ENCODE assay signal across 8 cellular contexts in the genomic region with DNA sequence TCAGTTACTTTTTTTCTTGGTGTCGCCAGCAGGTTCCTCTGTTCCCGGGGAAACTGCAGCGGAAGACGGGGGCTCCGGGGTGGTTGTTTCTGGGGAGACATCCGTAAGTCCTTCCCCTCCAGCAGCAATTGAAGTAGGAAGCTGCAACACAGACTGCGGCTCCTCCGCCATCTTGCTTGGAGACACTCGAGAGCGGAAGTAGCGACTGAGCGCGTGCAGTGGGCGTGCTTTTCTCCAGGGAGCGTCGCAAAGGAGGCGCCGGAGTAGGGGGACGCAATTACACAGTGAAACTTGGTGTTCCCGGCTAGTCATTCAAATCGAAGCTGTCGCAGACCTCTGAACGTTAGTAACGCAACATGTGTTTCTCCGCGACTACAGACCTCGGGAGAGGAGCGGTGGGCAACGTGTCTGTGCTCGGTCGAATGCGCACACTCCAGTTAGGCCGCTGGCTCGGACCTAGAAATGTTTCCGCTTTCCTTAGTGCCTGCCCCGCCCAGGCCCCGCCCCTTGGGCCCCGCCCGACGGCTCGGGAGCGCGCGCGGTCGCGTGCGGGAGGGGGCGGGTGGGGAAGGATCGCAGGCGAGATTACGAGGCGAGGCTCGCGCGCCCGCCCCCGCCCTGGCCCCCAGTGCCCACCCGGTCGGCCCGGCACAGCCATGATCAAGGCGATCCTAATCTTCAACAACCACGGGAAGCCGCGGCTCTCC. TPM values are rescaled to one million over a fixed set of nuclear protein-coding genes. Genes with fewer than 3 reads are reported as not detected.
DNase-seq lines count a peak whose midpoint lies in the region; ATAC-seq and TF ChIP-seq lines count a peak whose summit lies in the region.

AP3S1 (plus strand) TSS at position 554 of the 707 bp plus-strand sequence; CDS start at position 657, 103 bp downstream.
ATG12 (minus strand) TSS at position 184 of the 707 bp plus-strand sequence; CDS start at position 171, 13 bp downstream.

- H3K4me3 ChIP-seq in HAP-1 (peak within 1 kb of the TSS; percentile 68), MG63 (peak within 1 kb of the TSS; percentile 88), fibroblast of pulmonary artery (replicated peaks; ENCODE audit: low read depth, low read length) (peak within 1 kb of the TSS; percentile 86)

- ATAC-seq in natural killer cell treated with Interleukin-12 subunit alpha and Interleukin-12 subunit beta and Interleukin-15 and Interleukin-18, amount 100 ng/mL, for 72 hours = peak; percentile 93

- H3K27ac Mint-ChIP-seq in natural killer cell treated with Interleukin-12 subunit alpha and Interleukin-12 subunit beta and Interleukin-15 and Interleukin-18, amount 100 ng/mL, for 72 hours = peak within 1 kb of the TSS; percentile 90 to 99

- H3K9me3 ChIP-seq in HAP-1 (no peaks in the 10 kb centered on the region), MG63 (no peaks in the 10 kb centered on the region)

- DNase-seq in G401 (ENCODE audit: low spot score) = peak; percentile 92
- peak; percentile 87 to 93 for DNase-seq in HAP-1 (ENCODE audit: low spot score in 2 of 2)
- DNase-seq in MG63 = peak; percentile 95
- DNase-seq in SHP77 (lab: John Stamatoyannopoulos, UW) = peak; percentile 86 to 93
- DNase-seq in activated effector memory CD4-positive, alpha-beta T cell treated with Interleukin-2 at 50 U/mL for 16 hours = peak; percentile 89
- DNase-seq in fibroblast of pulmonary artery (ENCODE audit: low read depth) = peak; percentile 93
- peak; percentile 92 for DNase-seq in natural killer cell treated with Interleukin-12 subunit alpha and Interleukin-12 subunit beta and Interleukin-15 and Interleukin-18, amount 100 ng/mL, for 72 hours (ENCODE audit: low spot score)
- peak; percentile 90 for DNase-seq in stimulated activated naive CD4-positive, alpha-beta T cell treated with Interleukin-2 at 50 U/mL for 16 hours (lab: John Stamatoyannopoulos, UW)

- in situ Hi-C loops in G401 (cut with HindIII; ENCODE audit: low sequenced_read_pairs) = no loop called here
- in situ Hi-C loops in HAP-1 (cut with MboI; ENCODE audit: low sequenced_read_pairs) = loop anchor here (25.0 kb wide), 1 partner anchor 221 kb away; no protein-coding TSS in a partner anchor

- peaks cover 9% of the 10 kb centered on the region for H3K36me3 Mint-ChIP-seq in natural killer cell treated with Interleukin-12 subunit alpha and Interleukin-12 subunit beta and Interleukin-15 and Interleukin-18, amount 100 ng/mL, for 72 hours

- TF ChIP-seq CTCF in fibroblast of pulmonary artery (IDR thresholded peaks at IDR 0.05; ENCODE audit: low read length, missing control alignments) = no peak

- H3K4me1 Mint-ChIP-seq in natural killer cell treated with Interleukin-12 subunit alpha and Interleukin-12 subunit beta and Interleukin-15 and Interleukin-18, amount 100 ng/mL, for 72 hours (ENCODE audit: low read depth in 2 of 2) = peaks cover 40 to 49% of the 10 kb centered on the region in 2 donors

- H3K4me1 ChIP-seq in HAP-1 = peaks cover 20% of the 10 kb centered on the region

- H3K27me3 ChIP-seq in HAP-1 (ENCODE audit: low read depth) (no peaks in the 10 kb centered on the region), MG63 (no peaks in the 10 kb centered on the region)

- no peaks in the 10 kb centered on the region for H3K27me3 Mint-ChIP-seq in natural killer cell treated with Interleukin-12 subunit alpha and Interleukin-12 subunit beta and Interleukin-15 and Interleukin-18, amount 100 ng/mL, for 72 hours

- no peaks in the 10 kb centered on the region for H3K9me3 Mint-ChIP-seq in natural killer cell treated with Interleukin-12 subunit alpha and Interleukin-12 subunit beta and Interleukin-15 and Interleukin-18, amount 100 ng/mL, for 72 hours

- H3K36me3 ChIP-seq in HAP-1 (replicated peaks) (peaks cover 12% of the 10 kb centered on the region), MG63 (peaks cover 22% of the 10 kb centered on the region)

- H3K4me3 Mint-ChIP-seq in natural killer cell treated with Interleukin-12 subunit alpha and Interleukin-12 subunit beta and Interleukin-15 and Interleukin-18, amount 100 ng/mL, for 72 hours = peak within 1 kb of the TSS; percentile 94

RNA-seq across cellular contexts. Expression of gene AP3S1, which starts in this region (rescaled TPM):
- total RNA-seq in G401 (2014; rRNA removed; shearing (Covaris generic)) = 34.0 and 39.2 TPM in 2 replicates
- 50.5 and 177 TPM in 2 replicates for total RNA-seq in MG63 (2014; rRNA removed; shearing (Covaris generic); ENCODE audit: low replicate concordance)
- total RNA-seq in natural killer cell treated with Interleukin-12 subunit alpha and Interleukin-12 subunit beta and Interleukin-15 and Interleukin-18, amount 100 ng/mL, for 72 hours = 10 to 100 TPM; 35.8 to 56.4 TPM

RNA-seq across cellular contexts. Expression of gene ATG12, which starts in this region (rescaled TPM):
- 48.1 and 67.1 TPM in 2 replicates for total RNA-seq in G401 (2014; rRNA removed; shearing (Covaris generic))
- 102 and 108 TPM in 2 replicates for total RNA-seq in MG63 (2014; rRNA removed; shearing (Covaris generic); ENCODE audit: low replicate concordance)
- total RNA-seq in natural killer cell treated with Interleukin-12 subunit alpha and Interleukin-12 subunit beta and Interleukin-15 and Interleukin-18, amount 100 ng/mL, for 72 hours = 10 to 100 TPM; 35.1 to 63.9 TPM

Comparison
In these comparisons a context has a peak if more than half of its experiments do, and no peak if none do; other contexts are left out.
1. Peak in every context shown above with its lines: DNase-seq, ATAC-seq and H3K4me3 ChIP-seq.